ENCODE assay signal across 1 cellular context in genomic region chr17:44352922-44353655, GRCh38.
A peak's percentile ranks its signal among the peaks of the same experiment; 100 is the strongest.
TF ChIP-seq lines count a peak whose summit lies in the region.

No MANE protein-coding gene starts in this region.

TF ChIP-seq in HepG2, 621 proteins besides CTCF, POLR2A, EP300 and RAD21:
- TF ChIP-seq CBFB (CRISPR knock-in tag; IDR thresholded peaks at IDR 0.05) (no peak), ZBTB40 (IDR thresholded peaks at IDR 0.05) (no peak), ZBTB40 (CRISPR knock-in tag; IDR thresholded peaks at IDR 0.05) (peak; percentile 94; the same call in 1 of the 2 replicates), NR0B2 (CRISPR knock-in tag; IDR thresholded peaks at IDR 0.05) (no peak), STAG1 (CRISPR knock-in tag; IDR thresholded peaks at IDR 0.05) (no peak)
